21 cellular contexts compared by ENCODE assay signal in the genomic region with DNA sequence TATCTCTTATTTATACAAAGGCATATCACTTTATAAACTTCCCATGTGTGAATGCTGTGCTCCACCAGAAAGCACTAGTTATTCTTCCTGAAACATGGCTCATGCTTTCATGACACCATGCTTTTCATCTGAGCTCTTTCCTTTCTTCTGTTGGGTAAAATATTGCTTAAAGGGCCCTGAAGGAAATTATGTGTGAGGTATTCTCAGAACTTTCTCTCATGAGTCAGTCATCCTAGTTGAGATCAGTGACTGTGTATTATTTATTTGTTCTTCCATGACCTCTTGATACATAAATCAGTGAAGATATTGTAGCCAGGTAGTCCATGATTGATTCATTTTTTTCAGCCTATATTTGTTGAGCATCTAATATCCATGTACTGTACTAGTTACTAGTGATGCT. TPM values are rescaled to one million over a fixed set of nuclear protein-coding genes. Genes with fewer than 3 reads are reported as not detected.
DNase-seq lines count a peak whose midpoint lies in the region; FAIRE-seq and TF ChIP-seq lines count a peak whose summit lies in the region.
"Had no signal": no experiment of that assay in that cellular context is flagged by ENCODE, and none has a peak within 500 bp of the region (broad histone marks: within the 10 kb centered on the region; RNA-seq: fewer than 3 reads in every experiment).

No MANE protein-coding gene starts in this region.

- H3K27ac ChIP-seq in A673 (ENCODE audit: low read depth, low read length, poor library complexity, severe bottlenecking) = peak overlapping the region; percentile 21
- H3K27ac ChIP-seq: BLaER1 treated with 17β-estradiol and CSF1 and Interleukin-3, amounts not matched to agents 10 nM and 100 nM; C4-2B had no signal

- peaks cover 100% of the 10 kb centered on the region for H3K36me3 ChIP-seq in A673 (ENCODE audit: insufficient read depth, low read length, poor library complexity, severe bottlenecking)
- peaks cover 1% of the 10 kb centered on the region for H3K36me3 ChIP-seq in bronchial epithelial cell (ENCODE audit: control insufficient read depth, insufficient read depth, low read length)
- H3K36me3 ChIP-seq: BLaER1 treated with 17β-estradiol and CSF1 and Interleukin-3, amounts not matched to agents 10 nM and 100 nM had no signal

- no peaks in the 10 kb centered on the region for H3K9me3 ChIP-seq in A673 (ENCODE audit: low read depth, low read length, poor library complexity, severe bottlenecking)
- H3K9me3 ChIP-seq: Caco-2 had no signal

- CTCF ChIA-PET in A673 (lab: Charles Lee) = no interaction called here

- no peaks in the 10 kb centered on the region for H3K36me3 Mint-ChIP-seq in glutamatergic neuron (ENCODE audit: unreplicated experiment)

- no peak for FAIRE-seq in bronchial epithelial cell (lab: Jason Lieb, UNC)
- FAIRE-seq: A204.1, D721Med, G401.6, GM12878, GM12892, GM18507 had no signal

- peaks cover 6% of the 10 kb centered on the region for H3K4me1 ChIP-seq in A673 (ENCODE audit: insufficient read depth, low read length, poor library complexity, severe bottlenecking)
- H3K4me1 ChIP-seq: BLaER1 treated with 17β-estradiol and CSF1 and Interleukin-3, amounts not matched to agents 10 nM and 100 nM; Caco-2 had no signal

- H3K4me1 Mint-ChIP-seq in glutamatergic neuron (ENCODE audit: low read depth, unreplicated experiment) = no peaks in the 10 kb centered on the region
- H3K4me1 Mint-ChIP-seq: B cell had no signal

- H3K27me3 ChIP-seq in A673 (replicated peaks; ENCODE audit: insufficient read depth, low read depth, low read length, poor library complexity) (no peaks in the 10 kb centered on the region), bronchial epithelial cell (ENCODE audit: control insufficient read depth, insufficient read depth, low read length) (no peaks in the 10 kb centered on the region)
- H3K27me3 ChIP-seq: BLaER1 treated with 17β-estradiol and CSF1 and Interleukin-3, amounts not matched to agents 10 nM and 100 nM had no signal

- POLR2A ChIA-PET in A673 (lab: Charles Lee; ENCODE audit: low non-redundant PET) = interaction anchor here (0.7 kb wide), 1 partner anchor 46 kb away, joined by 3 read pairs; no protein-coding TSS in a partner anchor

- TF ChIP-seq CTCF in A673 (conservative IDR thresholded peaks at IDR 0.05; ENCODE audit: low read depth, low read length) (no peak), bronchial epithelial cell (IDR thresholded peaks at IDR 0.05; ENCODE audit: insufficient read depth, low read length, severe bottlenecking) (no peak), glutamatergic neuron (IDR thresholded peaks at IDR 0.05; ENCODE audit: partially characterized antibody, unreplicated experiment) (no peak)

- H3K4me3 ChIP-seq in A673 (ENCODE audit: low read depth, low read length, poor library complexity, severe bottlenecking) (no peak overlapping the region), bronchial epithelial cell (ENCODE audit: low read depth, low read length) (no peak overlapping the region)
- H3K4me3 ChIP-seq: BLaER1 treated with 17β-estradiol and CSF1 and Interleukin-3, amounts not matched to agents 10 nM and 100 nM; GM12878 had no signal

- DNase-seq in A673 (ENCODE audit: low spot score) (no peak), bronchial epithelial cell (ENCODE audit: low read depth) (peak; percentile 63), kidney tubule cell (ENCODE audit: low spot score) (peak; percentile 42), GDM1 (lab: John Stamatoyannopoulos, UW) (no peak), glutamatergic neuron (no peak)
- DNase-seq: 8988T; AML-193; Caco-2; Calu3; CD4-positive, alpha-beta T cell; CD8-positive, alpha-beta T cell; DMS79 treated with DMSO at 0.1 percent for 48 hours had no signal

- H3K27ac Mint-ChIP-seq in glutamatergic neuron (ENCODE audit: unreplicated experiment) = no peak overlapping the region
- H3K27ac Mint-ChIP-seq: B cell; CD4-positive, alpha-beta T cell; CD8-positive, alpha-beta T cell had no signal

- no TSS peak for BruUV-seq in A673 (replicated peaks; lab: Mats Ljungman, UMichigan)

- H3K4me3 Mint-ChIP-seq in glutamatergic neuron (ENCODE audit: unreplicated experiment) = no peak overlapping the region
- H3K4me3 Mint-ChIP-seq: B cell; CD4-positive, alpha-beta T cell; CD8-positive, alpha-beta T cell had no signal

- intact Hi-C loops in A673 (cut with micrococcal nuclease; ENCODE audit: unreplicated experiment) = no loop called here

- H3K9me3 Mint-ChIP-seq in glutamatergic neuron (ENCODE audit: unreplicated experiment) = no peaks in the 10 kb centered on the region
- H3K9me3 Mint-ChIP-seq: CD4-positive, alpha-beta T cell had no signal

- H3K27me3 Mint-ChIP-seq in glutamatergic neuron (ENCODE audit: unreplicated experiment) = no peaks in the 10 kb centered on the region
- H3K27me3 Mint-ChIP-seq: B cell; CD4-positive, alpha-beta T cell had no signal

RNA-seq across cellular contexts. Expression of gene CYP2J2, which starts 54.8 kb away (rescaled TPM):
- total RNA-seq in A673 (2021) (1.8 and 1.9 TPM in 2 replicates), bronchial epithelial cell (0.53 and 1.3 TPM in 2 replicates), glutamatergic neuron (ENCODE audit: unreplicated experiment) (not detected)

RNA-seq across cellular contexts. Expression of gene HOOK1, which starts 57.0 kb away (rescaled TPM):
- total RNA-seq in A673 (2021) = 272 and 293 TPM in 2 replicates
- 10.3 and 14.6 TPM in 2 replicates for total RNA-seq in bronchial epithelial cell
- total RNA-seq in glutamatergic neuron (ENCODE audit: unreplicated experiment) = 2.1 TPM

Comparison
In these comparisons a context has a peak if more than half of its experiments do, and no peak if none do; other contexts are left out.
1. DNase-seq: peak in bronchial epithelial cell (single experiment) and kidney tubule cell (single experiment); none in A673 (single experiment), GDM1 (single experiment) and glutamatergic neuron (single experiment).
2. RNA of gene HOOK1, which starts 57.0 kb away (total RNA-seq): 272 to 293 TPM in A673; 10.3 to 14.6 TPM in bronchial epithelial cell and 2.1 TPM in glutamatergic neuron (single experiment); every median in the first group is over 10 times any median in the second.